19 cellular contexts compared by ENCODE assay signal in genomic region chr1:160103658-160104519, GRCh38. TPM values are rescaled to one million over a fixed set of nuclear protein-coding genes. Genes with fewer than 3 reads are reported as not detected.
DNase-seq lines count a peak whose midpoint lies in the region; ATAC-seq and TF ChIP-seq lines count a peak whose summit lies in the region.
"Had no signal": no experiment of that assay in that cellular context is flagged by ENCODE, and none has a peak within 500 bp of the region (broad histone marks: within the 10 kb centered on the region; RNA-seq: fewer than 3 reads in every experiment).

No MANE protein-coding gene starts in this region.

- H3K36me3 ChIP-seq in breast epithelium = no peaks in the 10 kb centered on the region
- H3K36me3 ChIP-seq in tibial artery = no peaks in the 10 kb centered on the region
- H3K36me3 ChIP-seq: right atrium auricular region had no signal

- no peak for TF ChIP-seq CTCF in breast epithelium (IDR thresholded peaks at IDR 0.05)
- TF ChIP-seq CTCF in MCF 10A (IDR thresholded peaks at IDR 0.05; ENCODE audit: unreplicated experiment) = no peak
- TF ChIP-seq CTCF in dorsolateral prefrontal cortex (IDR thresholded peaks at IDR 0.05 in 54 of 56, conservative IDR thresholded peaks at IDR 0.05 in 2 of 56; ENCODE audit: low read depth in 1 of 56, partially characterized antibody in 56 of 56) = peak in 2 of 56 donors; percentile 15 to 16
- TF ChIP-seq CTCF in neural crest cell (conservative IDR thresholded peaks at IDR 0.05) = no peak
- no peak for TF ChIP-seq CTCF in tibial artery (IDR thresholded peaks at IDR 0.05)
- no peak for TF ChIP-seq CTCF in GM13977 (IDR thresholded peaks at IDR 0.05; ENCODE audit: extremely low read depth, insufficient read depth, missing control alignments)

- H3K4me3 Mint-ChIP-seq in MCF 10A (ENCODE audit: unreplicated experiment) (no peak overlapping the region), neural crest cell (peak overlapping the region; percentile 9)

- H3K27me3 Mint-ChIP-seq in MCF 10A (ENCODE audit: insufficient read depth, unreplicated experiment) (no peaks in the 10 kb centered on the region), neural crest cell (ENCODE audit: low read depth) (no peaks in the 10 kb centered on the region)

- BruUV-seq in MCF 10A (replicated peaks; lab: Mats Ljungman, UMichigan) = no TSS peak

- intact Hi-C loops in breast epithelium (cut with DNase I; ENCODE audit: low total_unique reads) (no loop called here), MCF 10A (cut with micrococcal nuclease) (no loop called here), dorsolateral prefrontal cortex (cut with DNase I) (loop anchor here (5.0 kb wide), 4 partner anchors 58 to 273 kb away; partner anchors contain the start of gene CASQ1 (in 1 of the 2)), tibial artery (cut with DNase I; ENCODE audit: low total_unique reads) (loop anchor here (5.0 to 10.0 kb wide), 2 partner anchors 113 to 151 kb away; no protein-coding TSS in a partner anchor), left colon (cut with DNase I, micrococcal nuclease) (loop anchor here in 1 of 2 donors (10.0 kb wide), 2 partner anchors 111 to 151 kb away; no protein-coding TSS in a partner anchor)

- H3K27ac ChIP-seq in breast epithelium (peak overlapping the region; percentile 30 to 51), dorsolateral prefrontal cortex (peak overlapping the region; percentile 83 to 100 (median 98)), tibial artery (peak overlapping the region; percentile 39 to 99)

- H3K9me3 Mint-ChIP-seq in MCF 10A (ENCODE audit: unreplicated experiment) (no peaks in the 10 kb centered on the region), neural crest cell (no peaks in the 10 kb centered on the region)

- in situ Hi-C loops in GM13977 (cut with MboI; ENCODE audit: low pct_unique_long_range_greater_than_20kb, low sequenced_read_pairs, unreplicated experiment) = no loop called here

- H3K9me3 ChIP-seq in breast epithelium = no peaks in the 10 kb centered on the region
- H3K9me3 ChIP-seq in tibial artery = no peaks in the 10 kb centered on the region
- H3K9me3 ChIP-seq: Caco-2, right atrium auricular region had no signal

- no peak for TF ChIP-seq POLR2A in breast epithelium (IDR thresholded peaks at IDR 0.05)

- ATAC-seq in left colon = no peak
- ATAC-seq: activated CD4-positive, CD25-positive, alpha-beta regulatory T cell treated with anti-CD3 and anti-CD28 coated beads, Interleukin-2, amount 50 U/mL, for 24 hours; left ventricle myocardium superior had no signal

- peaks cover 7 to 14% of the 10 kb centered on the region in 2 donors for H3K4me1 ChIP-seq in breast epithelium
- H3K4me1 ChIP-seq in tibial artery = peaks cover 0 to 45% (median 41%) of the 10 kb centered on the region in 4 donors

- H3K4me1 Mint-ChIP-seq in MCF 10A (ENCODE audit: insufficient read depth, unreplicated experiment) (peaks cover 15% of the 10 kb centered on the region), neural crest cell (peaks cover 70% of the 10 kb centered on the region)

- H3K27me3 ChIP-seq in breast epithelium = no peaks in the 10 kb centered on the region
- no peaks in the 10 kb centered on the region for H3K27me3 ChIP-seq in dorsolateral prefrontal cortex
- H3K27me3 ChIP-seq in tibial artery = no peaks in the 10 kb centered on the region
- H3K27me3 ChIP-seq: right atrium auricular region had no signal

- POLR2A ChIA-PET in MCF 10A (lab: Yijun Ruan, JAX) = interaction anchor here (0.7 to 1.4 kb wide), 9 partner anchors 14 to 157 kb away, joined by 3 to 7 read pairs (median 4); no protein-coding TSS in a partner anchor

- H3K27ac Mint-ChIP-seq in MCF 10A (ENCODE audit: low read depth, unreplicated experiment) (no peak overlapping the region), neural crest cell (ENCODE audit: unreplicated experiment) (peak overlapping the region; percentile 35)

- DNase-seq in breast epithelium (ENCODE audit: low spot score in 2 of 2) (no peak), MCF 10A (ENCODE audit: unreplicated experiment) (no peak), dorsolateral prefrontal cortex (peak in 1 of 10 donors; percentile 49), neural crest cell (ENCODE audit: low read depth, low spot score) (no peak), tibial artery (no peak), GM13977 (ENCODE audit: low spot score) (no peak), left colon (no peak)
- DNase-seq in activated CD4-positive, alpha-beta T cell treated with anti-CD3 and anti-CD28 coated beads for 4 hours = no peak
- DNase-seq: activated CD8-positive, alpha-beta memory T cell treated with anti-CD3 and anti-CD28 coated beads, Interleukin-2, amount 50 U/mL, for 48 hours; activated naive CD4-positive, alpha-beta T cell; Caco-2; HCEC 1CT; left ventricle myocardium superior; SHP77 treated with DMSO at 0.1 percent for 48 hours; stimulated activated CD4-positive, alpha-beta T cell treated with anti-CD3 and anti-CD28 coated beads, Interleukin-2, amount 100 ng/mL, for 48 hours had no signal

- CTCF ChIA-PET in MCF 10A (lab: Yijun Ruan, JAX) = interaction anchor here (0.5 to 13.2 kb wide), 24 partner anchors 14 to 906 kb away, joined by 3 to 243 read pairs (median 6); partner anchors contain the start of genes CASQ1, DCAF8 and PEA15

- H3K4me3 ChIP-seq in breast epithelium (no peak overlapping the region), dorsolateral prefrontal cortex (peak overlapping the region in 11 of 59 donors; percentile 3 to 29 (median 8)), tibial artery (no peak overlapping the region)
- H3K4me3 ChIP-seq: right atrium auricular region had no signal

- H3K36me3 Mint-ChIP-seq in MCF 10A (ENCODE audit: insufficient read depth, unreplicated experiment) (no peaks in the 10 kb centered on the region), neural crest cell (ENCODE audit: low read depth) (no peaks in the 10 kb centered on the region)

RNA-seq across cellular contexts. Expression of gene IGSF8, which starts 5.5 kb away (rescaled TPM):
- 10 to 100 TPM; 21.0 to 35.7 (median 24.5) TPM for total RNA-seq in breast epithelium
- 13.8 and 19.7 TPM in 2 replicates for total RNA-seq in MCF 10A (2022)
- total RNA-seq in dorsolateral prefrontal cortex = 100 to 1,000 TPM; 106 to 269 (median 187) TPM
- total RNA-seq in neural crest cell = 27.5 and 28.4 TPM in 2 replicates
- total RNA-seq in left colon = 10 to 100 TPM; 57.6 to 64.0 TPM

RNA-seq across cellular contexts. Expression of gene ATP1A2, which starts 11.7 kb away (rescaled TPM):
- total RNA-seq in breast epithelium (100 to 1,000 TPM in 1 of 3 donors, 1 to 10 TPM in 2; 3.9 to 229 (median 6.4) TPM), MCF 10A (2022) (0.07 TPM in 1 of 2 replicates, not detected in the other), dorsolateral prefrontal cortex (1,000 to 10,000 TPM in 6 of 120 experiments, 100 to 1,000 TPM in 114; 289 to 1,943 (median 637) TPM), neural crest cell (93.6 and 101 TPM in 2 replicates), left colon (10 to 100 TPM in 1 of 2 donors, 1 to 10 TPM in 1; 1.8 to 12.1 TPM)
- total RNA-seq: T-helper 2 cell treated with Interferon-gamma antibody and Interleukin-4, amounts not matched to agents 100 ng/mL and 5 ng/mL, for 36 hours had no signal

RNA-seq across cellular contexts. Expression of gene KCNJ9, which starts 22.6 kb away (rescaled TPM):
- total RNA-seq in breast epithelium (not detected), MCF 10A (2022) (0.07 TPM in 1 of 2 replicates, not detected in the other), dorsolateral prefrontal cortex (100 to 1,000 TPM in 76 of 120 experiments, 10 to 100 TPM in 44; 68.4 to 189 (median 105) TPM), neural crest cell (0.11 and 0.19 TPM in 2 replicates), left colon (not detected)
- total RNA-seq: Caco-2; left ventricle myocardium superior; myocyte; T-helper 2 cell treated with Interferon-gamma antibody and Interleukin-4, amounts not matched to agents 100 ng/mL and 5 ng/mL, for 36 hours had no signal

RNA-seq across cellular contexts. Expression of gene KCNJ10, which starts 33.9 kb away (rescaled TPM):
- under 1 TPM in 1 of 3 donors, not detected in 2; 0.15 TPM for total RNA-seq in breast epithelium
- not detected in 2 replicates for total RNA-seq in MCF 10A (2022)
- total RNA-seq in dorsolateral prefrontal cortex = 100 to 1,000 TPM in 99 of 120 experiments, 10 to 100 TPM in 21; 53.1 to 378 (median 135) TPM
- total RNA-seq in neural crest cell = 0.47 and 0.73 TPM in 2 replicates
- total RNA-seq in left colon = under 1 TPM in 1 of 2 donors, not detected in 1; 0.45 TPM
- total RNA-seq: left ventricle myocardium superior; myocyte; T-helper 2 cell treated with Interferon-gamma antibody and Interleukin-4, amounts not matched to agents 100 ng/mL and 5 ng/mL, for 36 hours had no signal

RNA-seq across cellular contexts. Expression of gene ATP1A4, which starts 47.5 kb away (rescaled TPM):
- total RNA-seq in breast epithelium (1 to 10 TPM in 1 of 3 donors, not detected in 2; 4.5 TPM), MCF 10A (2022) (not detected in 2 replicates), dorsolateral prefrontal cortex (1 to 10 TPM in 93 of 120 experiments, under 1 TPM in 27; 0.29 to 8.7 (median 1.7) TPM), neural crest cell (0.20 and 0.35 TPM in 2 replicates), left colon (not detected)
- total RNA-seq: Caco-2; left ventricle myocardium superior; right atrium auricular region; T-helper 2 cell treated with Interferon-gamma antibody and Interleukin-4, amounts not matched to agents 100 ng/mL and 5 ng/mL, for 36 hours had no signal

Comparison
In these comparisons a context has a peak if more than half of its experiments do, and no peak if none do; other contexts are left out.
1. H3K27ac ChIP-seq: peak in every context shown above with its lines; median percentile 98 in dorsolateral prefrontal cortex; 69 in tibial artery; 40 in breast epithelium.
2. RNA of gene KCNJ9, which starts 22.6 kb away (total RNA-seq): 68.4 to 189 TPM in dorsolateral prefrontal cortex; 0.11 to 0.19 TPM in neural crest cell, 0.07 TPM in MCF 10A, not detected in left colon and not detected in breast epithelium; every median in the first group is over 10 times any median in the second.
3. intact Hi-C loops: an anchor here in dorsolateral prefrontal cortex (5.0 kb wide) and tibial artery (5.0 to 10.0 kb wide); none called in breast epithelium and MCF 10A.